18 cellular contexts compared by ENCODE assay signal in the genomic region with DNA sequence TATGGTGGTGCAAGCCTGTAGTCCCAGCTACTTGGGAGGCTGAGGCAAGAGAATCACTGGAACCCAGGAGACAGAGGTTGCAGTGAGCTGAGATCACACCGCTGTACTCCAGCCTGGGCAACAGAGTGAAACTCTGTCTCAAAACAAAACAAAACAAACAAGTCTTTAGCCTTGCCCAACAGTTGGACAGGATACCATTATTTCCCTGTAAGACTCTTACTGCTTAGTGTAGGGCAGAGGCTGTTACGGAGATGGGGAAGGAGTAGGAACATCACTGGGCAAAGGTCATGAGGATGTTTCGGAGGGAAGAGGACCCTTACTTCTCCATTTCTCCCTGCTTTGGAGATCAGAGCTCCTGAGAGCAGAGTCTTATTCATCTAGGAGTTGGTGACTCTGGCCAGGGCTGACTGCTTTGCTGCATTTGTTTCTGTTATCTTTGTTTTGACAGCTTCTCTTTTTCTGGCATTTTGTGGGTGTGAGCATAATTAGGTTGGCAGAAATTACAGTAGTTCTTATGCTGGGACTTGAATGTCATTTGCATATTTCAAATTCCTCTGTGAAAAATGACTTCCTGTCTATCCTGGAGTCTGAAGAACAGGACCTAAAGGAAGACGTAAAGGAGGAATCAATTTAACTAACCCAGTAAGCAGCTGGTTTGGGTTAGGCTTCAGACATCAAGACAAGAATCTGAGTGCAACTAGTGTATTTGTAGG.
DNase-seq lines count a peak whose midpoint lies in the region; ATAC-seq and TF ChIP-seq lines count a peak whose summit lies in the region.
"Had no signal": no experiment of that assay in that cellular context is flagged by ENCODE, and none has a peak within 500 bp of the region (broad histone marks: within the 10 kb centered on the region; RNA-seq: fewer than 3 reads in every experiment).

No MANE protein-coding gene starts in this region.

- no peak overlapping the region for H3K4me3 ChIP-seq in vagina
- H3K4me3 ChIP-seq: heart right ventricle had no signal

- no peaks in the 10 kb centered on the region for H3K9me3 Mint-ChIP-seq in mesothelial cell of epicardium
- H3K9me3 Mint-ChIP-seq: activated CD4-positive, alpha-beta memory T cell treated with anti-CD3 and anti-CD28 coated beads, Interleukin-2, amount 10 ng/mL, durations not matched to agents 7 days and 5 days; activated T-helper 1 cell treated with anti-CD3 and anti-CD28 coated beads, Interleukin-12 subunit alpha, Interleukin-12 subunit beta, Interleukin-2, Interleukin-4 antibody, amounts not matched to agents 30 ng/mL and 10 ng/mL and 1 ng/mL, durations not matched to agents 14 hours and 24 hours and 36 hours; stimulated activated naive B cell treated with anti-CD40 and anti-IgM and Interleukin-4, amounts not matched to agents 10 μg/mL and 1 μg/mL and 100 μg/mL, for 72 hours had no signal

- no peak overlapping the region for H3K4me3 Mint-ChIP-seq in mesothelial cell of epicardium
- H3K4me3 Mint-ChIP-seq: activated CD4-positive, alpha-beta memory T cell treated with anti-CD3 and anti-CD28 coated beads, Interleukin-2, amount 10 ng/mL, durations not matched to agents 7 days and 5 days; activated T-helper 1 cell treated with anti-CD3 and anti-CD28 coated beads, Interleukin-12 subunit alpha, Interleukin-12 subunit beta, Interleukin-2, Interleukin-4 antibody, amounts not matched to agents 30 ng/mL and 10 ng/mL and 1 ng/mL, durations not matched to agents 14 hours and 24 hours and 36 hours; stimulated activated naive B cell treated with anti-CD40 and anti-IgM and Interleukin-4, amounts not matched to agents 10 μg/mL and 1 μg/mL and 100 μg/mL, for 72 hours had no signal

- TF ChIP-seq POLR2A in vagina (IDR thresholded peaks at IDR 0.05) = no peak

- peaks cover 9% of the 10 kb centered on the region for H3K36me3 Mint-ChIP-seq in mesothelial cell of epicardium

- no peaks in the 10 kb centered on the region for H3K9me3 ChIP-seq in vagina
- H3K9me3 ChIP-seq: heart right ventricle had no signal

- POLR2A ChIA-PET in RWPE1 (lab: Yijun Ruan, JAX; ENCODE audit: low non-redundant PET) = interaction anchor here (0.6 kb wide), 1 partner anchor 627 kb away, joined by 6 read pairs; no protein-coding TSS in a partner anchor

- peak; percentile 54 for DNase-seq in AG20443 (ENCODE audit: low spot score)
- DNase-seq in MV-4-11 (lab: John Stamatoyannopoulos, UW) = peak; percentile 15
- DNase-seq in dermis blood vessel endothelial cell = peak; percentile 51
- peak in 1 of 2 experiments; percentile 29 for DNase-seq in mesothelial cell of epicardium (ENCODE audit: low spot score in 2 of 2, unreplicated experiment in 2 of 2)
- DNase-seq in amygdala (lab: John Stamatoyannopoulos, UW) = no peak
- no peak for DNase-seq in RWPE1 (ENCODE audit: low spot score)
- DNase-seq in vagina (ENCODE audit: extremely low spot score in 2 of 2) = no peak
- DNase-seq: activated CD4-positive, alpha-beta memory T cell treated with anti-CD3 and anti-CD28 coated beads, Interleukin-2, amount 10 ng/mL, durations not matched to agents 7 days and 5 days; DMS 273 treated with DMSO at 0.1 percent for 48 hours; Kasumi-1; kidney glomerular epithelial cell; NCI-H1417 treated with DMSO at 0.1 percent for 48 hours; NCI-H226; stimulated activated naive B cell treated with anti-CD40 and anti-IgM and Interleukin-4, amounts not matched to agents 10 μg/mL and 1 μg/mL and 100 μg/mL, for 72 hours had no signal

- peaks cover 19% of the 10 kb centered on the region for H3K4me1 Mint-ChIP-seq in mesothelial cell of epicardium
- H3K4me1 Mint-ChIP-seq: activated CD4-positive, alpha-beta memory T cell treated with anti-CD3 and anti-CD28 coated beads, Interleukin-2, amount 10 ng/mL, durations not matched to agents 7 days and 5 days had no signal

- H3K4me1 ChIP-seq in vagina = no peaks in the 10 kb centered on the region
- H3K4me1 ChIP-seq: parathyroid adenoma had no signal

- no peak for ATAC-seq in HG02588 (IDR thresholded peaks at IDR 0.05; ENCODE audit: unreplicated experiment)
- ATAC-seq: stimulated activated naive B cell treated with anti-CD40 and anti-IgM and Interleukin-4, amounts not matched to agents 10 μg/mL and 1 μg/mL and 100 μg/mL, for 72 hours had no signal

- H3K36me3 ChIP-seq in vagina = no peaks in the 10 kb centered on the region

- TF ChIP-seq CTCF in mesothelial cell of epicardium (IDR thresholded peaks at IDR 0.05; ENCODE audit: unreplicated experiment) = no peak
- no peak for TF ChIP-seq CTCF in RWPE1 (conservative IDR thresholded peaks at IDR 0.05; ENCODE audit: low read depth)
- no peak for TF ChIP-seq CTCF in vagina (IDR thresholded peaks at IDR 0.05)

- CTCF ChIA-PET in RWPE1 (lab: Yijun Ruan, JAX) = interaction anchor here (0.7 to 1.5 kb wide), 2 partner anchors 10 to 369 kb away, joined by 3 read pairs; no protein-coding TSS in a partner anchor

- H3K27me3 ChIP-seq in vagina = no peaks in the 10 kb centered on the region
- H3K27me3 ChIP-seq: heart right ventricle had no signal

- H3K27ac Mint-ChIP-seq in mesothelial cell of epicardium = peak overlapping the region; percentile 2
- H3K27ac Mint-ChIP-seq: activated CD4-positive, alpha-beta memory T cell treated with anti-CD3 and anti-CD28 coated beads, Interleukin-2, amount 10 ng/mL, durations not matched to agents 7 days and 5 days; activated T-helper 1 cell treated with anti-CD3 and anti-CD28 coated beads, Interleukin-12 subunit alpha, Interleukin-12 subunit beta, Interleukin-2, Interleukin-4 antibody, amounts not matched to agents 30 ng/mL and 10 ng/mL and 1 ng/mL, durations not matched to agents 14 hours and 24 hours and 36 hours; stimulated activated naive B cell treated with anti-CD40 and anti-IgM and Interleukin-4, amounts not matched to agents 10 μg/mL and 1 μg/mL and 100 μg/mL, for 72 hours had no signal

- no peaks in the 10 kb centered on the region for H3K27me3 Mint-ChIP-seq in mesothelial cell of epicardium (ENCODE audit: low read depth)
- H3K27me3 Mint-ChIP-seq: activated CD4-positive, alpha-beta memory T cell treated with anti-CD3 and anti-CD28 coated beads, Interleukin-2, amount 10 ng/mL, durations not matched to agents 7 days and 5 days; stimulated activated naive B cell treated with anti-CD40 and anti-IgM and Interleukin-4, amounts not matched to agents 10 μg/mL and 1 μg/mL and 100 μg/mL, for 72 hours had no signal

- intact Hi-C loops in vagina (cut with DNase I) = no loop called here

- no peak overlapping the region for H3K27ac ChIP-seq in RWPE1
- no peak overlapping the region for H3K27ac ChIP-seq in vagina
- H3K27ac ChIP-seq: parathyroid adenoma had no signal

Comparison
In these comparisons a context has a peak if more than half of its experiments do, and no peak if none do; other contexts are left out.
1. DNase-seq: peak in AG20443 (single experiment), MV-4-11 (single experiment) and dermis blood vessel endothelial cell (single experiment); none in amygdala (0 of 56), RWPE1 (single experiment) and vagina (0 of 2).